7 cellular contexts compared by ENCODE assay signal in genomic region chrY:18030178-18030577, GRCh38. TPM values are rescaled to one million over a fixed set of nuclear protein-coding genes. Genes with fewer than 3 reads are reported as not detected.
"Had no signal": no experiment of that assay in that cellular context is flagged by ENCODE, and none has a peak within 500 bp of the region (broad histone marks: within the 10 kb centered on the region; RNA-seq: fewer than 3 reads in every experiment).

No MANE protein-coding gene starts in this region.

RNA-seq across cellular contexts. Expression of gene CDY2A, which starts 4.6 kb away (rescaled TPM):
- total RNA-seq: GM23248, GM23338, H1, H4, H7, H9, HFFc6 had no signal
- polyA plus RNA-seq: GM23248, GM23338, H1 had no signal
